ENCODE assay signal across 10 cellular contexts in genomic region chr1:21217812-21218596, GRCh38. TPM values are rescaled to one million over a fixed set of nuclear protein-coding genes. Genes with fewer than 3 reads are reported as not detected.
DNase-seq lines count a peak whose midpoint lies in the region; ATAC-seq and TF ChIP-seq lines count a peak whose summit lies in the region.
"Had no signal": no experiment of that assay in that cellular context is flagged by ENCODE, and none has a peak within 500 bp of the region (broad histone marks: within the 10 kb centered on the region; RNA-seq: fewer than 3 reads in every experiment).

No MANE protein-coding gene starts in this region.

- CTCF ChIA-PET in GM10248 (lab: Yijun Ruan, JAX), result interaction anchor here (0.7 to 9.3 kb wide), 19 partner anchors 10 to 306 kb away, joined by 3 to 84 read pairs (median 5); no protein-coding TSS in a partner anchor

- H3K27me3 Mint-ChIP-seq in activated T-cell treated with anti-CD3 and anti-CD28 coated beads, Interleukin-2, amount 50 U/mL, for 72 hours (ENCODE audit: low read depth), result no peaks in the 10 kb centered on the region
- H3K27me3 Mint-ChIP-seq: naive B cell had no signal

- DNase-seq in GM10248 (ENCODE audit: extremely low spot score) (peak; percentile 53), MV-4-11 (lab: John Stamatoyannopoulos, UW) (peak; percentile 4), right cardiac atrium (peak; percentile 44 to 75 (median 72))
- peak; percentile 49 to 60 for DNase-seq in activated T-cell treated with anti-CD3 and anti-CD28 coated beads, Interleukin-2, amount 50 U/mL, for 72 hours
- DNase-seq in stimulated activated CD8-positive, alpha-beta memory T cell treated with anti-CD3 and anti-CD28 coated beads, Interleukin-15, amount 100 ng/mL, for 24 hours (ENCODE audit: low read depth), result peak; percentile 6
- DNase-seq: naive B cell had no signal

- H3K9me3 ChIP-seq in right cardiac atrium (ENCODE audit: control insufficient read depth, low read length), result no peaks in the 10 kb centered on the region

- 75% methylated on average over 20 of the region's 20 CpGs for WGBS in right cardiac atrium

- peak; percentile 44 to 53 for ATAC-seq in activated T-cell treated with anti-CD3 and anti-CD28 coated beads, Interleukin-2, amount 50 U/mL, for 72 hours (replicated peaks in 1 of 2)
- ATAC-seq in right cardiac atrium (peak; percentile 13 to 34), HG02763 (IDR thresholded peaks at IDR 0.05; ENCODE audit: unreplicated experiment) (no peak), HG02571 (IDR thresholded peaks at IDR 0.05; ENCODE audit: unreplicated experiment) (no peak), HG02588 (IDR thresholded peaks at IDR 0.05; ENCODE audit: unreplicated experiment) (no peak)

- H3K27me3 ChIP-seq in right cardiac atrium (ENCODE audit: control insufficient read depth, insufficient read depth), result no peaks in the 10 kb centered on the region

- POLR2A ChIA-PET in GM10248 (lab: Yijun Ruan, JAX), result no interaction called here

- no peaks in the 10 kb centered on the region for H3K9me3 Mint-ChIP-seq in activated T-cell treated with anti-CD3 and anti-CD28 coated beads, Interleukin-2, amount 50 U/mL, for 72 hours
- H3K9me3 Mint-ChIP-seq: naive B cell; T-helper 1 cell treated with Interleukin-12 subunit alpha and Interleukin-12 subunit beta and Interleukin-4 antibody, amounts not matched to agents 30 μg/mL and 1 μg/mL, for 36 hours had no signal

- no peaks in the 10 kb centered on the region for H3K4me1 ChIP-seq in right cardiac atrium (ENCODE audit: control insufficient read depth, insufficient read depth, low read length)

- H3K36me3 Mint-ChIP-seq in activated T-cell treated with anti-CD3 and anti-CD28 coated beads, Interleukin-2, amount 50 U/mL, for 72 hours (ENCODE audit: insufficient read depth in 2 of 2), result peaks cover 3 to 10% of the 10 kb centered on the region in 2 donors

- no peak overlapping the region for H3K4me3 ChIP-seq in right cardiac atrium (ENCODE audit: low read length)

- no peak overlapping the region for H3K27ac ChIP-seq in right cardiac atrium (ENCODE audit: low read length)

- H3K4me3 Mint-ChIP-seq in activated T-cell treated with anti-CD3 and anti-CD28 coated beads, Interleukin-2, amount 50 U/mL, for 72 hours, result no peak overlapping the region
- H3K4me3 Mint-ChIP-seq: naive B cell; T-helper 1 cell treated with Interleukin-12 subunit alpha and Interleukin-12 subunit beta and Interleukin-4 antibody, amounts not matched to agents 30 μg/mL and 1 μg/mL, for 36 hours had no signal

- H3K4me1 Mint-ChIP-seq in activated T-cell treated with anti-CD3 and anti-CD28 coated beads, Interleukin-2, amount 50 U/mL, for 72 hours (ENCODE audit: low read depth), result no peaks in the 10 kb centered on the region

- no peak overlapping the region for H3K27ac Mint-ChIP-seq in activated T-cell treated with anti-CD3 and anti-CD28 coated beads, Interleukin-2, amount 50 U/mL, for 72 hours
- H3K27ac Mint-ChIP-seq: T-helper 1 cell treated with Interleukin-12 subunit alpha and Interleukin-12 subunit beta and Interleukin-4 antibody, amounts not matched to agents 30 μg/mL and 1 μg/mL, for 36 hours had no signal

- intact Hi-C loops in right cardiac atrium (cut with DNase I), result no loop called here

- TF ChIP-seq CTCF in GM10248 (IDR thresholded peaks at IDR 0.05; ENCODE audit: control extremely low read depth, extremely low read depth, low read depth, missing control alignments), result peak; percentile 35

RNA-seq across cellular contexts. Expression of gene EIF4G3, which starts 41.3 kb away (rescaled TPM):
- total RNA-seq in activated T-cell treated with anti-CD3 and anti-CD28 coated beads, Interleukin-2, amount 50 U/mL, for 72 hours, result 10 to 100 TPM; 33.3 to 36.3 TPM
- total RNA-seq in right cardiac atrium, result 10 to 100 TPM; 36.3 to 48.5 (median 43.6) TPM
- 17.9 TPM for polyA plus RNA-seq in right cardiac atrium

Comparison
In these comparisons a context has a peak if more than half of its experiments do, and no peak if none do; other contexts are left out.
1. DNase-seq: peak in every context shown above with its lines; median percentile 72 in right cardiac atrium; 54 in activated T-cell treated with anti-CD3 and anti-CD28 coated beads, Interleukin-2, amount 50 U/mL, for 72 hours; 53 in GM10248; 6 in stimulated activated CD8-positive, alpha-beta memory T cell treated with anti-CD3 and anti-CD28 coated beads, Interleukin-15, amount 100 ng/mL, for 24 hours; 4 in MV-4-11.
2. ATAC-seq: peak in activated T-cell treated with anti-CD3 and anti-CD28 coated beads, Interleukin-2, amount 50 U/mL, for 72 hours (2 of 2) and right cardiac atrium (2 of 2); none in HG02763 (single experiment), HG02571 (single experiment) and HG02588 (single experiment).